In the genomic region with DNA sequence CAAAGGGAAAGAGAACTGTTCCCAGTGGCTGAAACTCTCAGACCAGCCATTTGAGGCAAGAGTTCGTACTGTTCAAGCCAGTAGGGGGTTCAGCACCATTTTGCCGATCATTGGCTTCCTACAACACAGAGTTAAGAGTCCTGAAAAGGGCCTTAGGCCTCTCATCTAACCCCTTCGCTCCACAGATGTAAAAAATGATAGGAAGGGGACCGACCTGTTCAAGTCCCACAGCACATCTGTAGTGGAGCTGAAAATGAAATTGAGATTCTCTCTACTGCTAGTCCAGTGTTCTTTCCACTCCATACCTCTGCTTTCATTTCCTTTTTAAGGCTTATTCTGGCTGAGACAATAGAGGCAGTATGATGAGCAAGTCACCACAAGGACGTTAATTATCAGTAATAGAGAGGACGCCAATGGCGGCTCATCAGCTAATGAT, we compare ENCODE assay signal across 10 cellular contexts. TPM values are rescaled to one million over a fixed set of nuclear protein-coding genes. Genes with fewer than 3 reads are reported as not detected.
DNase-seq lines count a peak whose midpoint lies in the region; ATAC-seq and TF ChIP-seq lines count a peak whose summit lies in the region.
"Had no signal": no experiment of that assay in that cellular context is flagged by ENCODE, and none has a peak within 500 bp of the region (broad histone marks: within the 10 kb centered on the region; RNA-seq: fewer than 3 reads in every experiment).

No MANE protein-coding gene starts in this region.

- 4 to 8% methylated on average over 7 of the region's 7 CpGs for WGBS in aorta, 2 donors

- intact Hi-C loops in Right ventricle myocardium inferior (cut with DNase I) = loop anchor here (5.0 kb wide), 2 partner anchors 54 to 99 kb away; no protein-coding TSS in a partner anchor
- intact Hi-C loops in cardiac septum (cut with DNase I) = loop anchor here (5.0 kb wide), 2 partner anchors 44 to 64 kb away; no protein-coding TSS in a partner anchor
- intact Hi-C loops in aorta (cut with DNase I) = loop anchor here in 1 of 2 donors (5.0 kb wide), 2 partner anchors 39 to 99 kb away; no protein-coding TSS in a partner anchor

- H3K27ac Mint-ChIP-seq in activated naive CD4-positive, alpha-beta T cell treated with anti-CD3 and anti-CD28 coated beads, Interleukin-2, amount 10 ng/mL, durations not matched to agents 7 days and 5 days = no peak overlapping the region
- no peak overlapping the region for H3K27ac Mint-ChIP-seq in stimulated activated naive B cell treated with anti-CD40 and anti-IgM and Interleukin-4, amounts not matched to agents 10 μg/mL and 1 μg/mL and 100 μg/mL, for 72 hours
- H3K27ac Mint-ChIP-seq: memory B cell had no signal

- H3K27me3 ChIP-seq in aorta (ENCODE audit: control insufficient read depth in 1 of 2, insufficient read depth in 2 of 2, low read length in 1 of 2) = no peaks in the 10 kb centered on the region

- H3K27me3 Mint-ChIP-seq in activated naive CD4-positive, alpha-beta T cell treated with anti-CD3 and anti-CD28 coated beads, Interleukin-2, amount 10 ng/mL, durations not matched to agents 7 days and 5 days = peaks cover 6% of the 10 kb centered on the region
- H3K27me3 Mint-ChIP-seq in stimulated activated naive B cell treated with anti-CD40 and anti-IgM and Interleukin-4, amounts not matched to agents 10 μg/mL and 1 μg/mL and 100 μg/mL, for 72 hours = peaks cover 11 to 21% of the 10 kb centered on the region in 2 donors

- DNase-seq in Right ventricle myocardium inferior (ENCODE audit: missing footprints) (no peak), cardiac septum (ENCODE audit: low spot score) (no peak), aorta (no peak), putamen (ENCODE audit: low spot score) (no peak)
- DNase-seq in activated naive CD4-positive, alpha-beta T cell treated with anti-CD3 and anti-CD28 coated beads, Interleukin-2, amount 10 ng/mL, durations not matched to agents 7 days and 5 days = no peak
- DNase-seq in stimulated activated naive B cell treated with anti-CD40 and anti-IgM and Interleukin-4, amounts not matched to agents 10 μg/mL and 1 μg/mL and 100 μg/mL, for 72 hours = no peak
- DNase-seq: ACHN had no signal

- peak; percentile 63 for ATAC-seq in Right ventricle myocardium inferior
- ATAC-seq in aorta (ENCODE audit: low FRiP score) = peak; percentile 55
- ATAC-seq in stimulated activated naive B cell treated with anti-CD40 and anti-IgM and Interleukin-4, amounts not matched to agents 10 μg/mL and 1 μg/mL and 100 μg/mL, for 72 hours (replicated peaks) = no peak

- no peaks in the 10 kb centered on the region for H3K9me3 Mint-ChIP-seq in activated naive CD4-positive, alpha-beta T cell treated with anti-CD3 and anti-CD28 coated beads, Interleukin-2, amount 10 ng/mL, durations not matched to agents 7 days and 5 days
- no peaks in the 10 kb centered on the region for H3K9me3 Mint-ChIP-seq in stimulated activated naive B cell treated with anti-CD40 and anti-IgM and Interleukin-4, amounts not matched to agents 10 μg/mL and 1 μg/mL and 100 μg/mL, for 72 hours
- H3K9me3 Mint-ChIP-seq: memory B cell had no signal

- peaks cover 12 to 17% of the 10 kb centered on the region in 2 donors for H3K4me1 ChIP-seq in aorta (ENCODE audit: control insufficient read depth in 1 of 2, insufficient read depth in 2 of 2, low read length in 2 of 2)

- no peak overlapping the region for H3K4me3 Mint-ChIP-seq in activated naive CD4-positive, alpha-beta T cell treated with anti-CD3 and anti-CD28 coated beads, Interleukin-2, amount 10 ng/mL, durations not matched to agents 7 days and 5 days
- no peak overlapping the region for H3K4me3 Mint-ChIP-seq in stimulated activated naive B cell treated with anti-CD40 and anti-IgM and Interleukin-4, amounts not matched to agents 10 μg/mL and 1 μg/mL and 100 μg/mL, for 72 hours
- H3K4me3 Mint-ChIP-seq: memory B cell had no signal

- H3K4me1 Mint-ChIP-seq in activated naive CD4-positive, alpha-beta T cell treated with anti-CD3 and anti-CD28 coated beads, Interleukin-2, amount 10 ng/mL, durations not matched to agents 7 days and 5 days = no peaks in the 10 kb centered on the region
- H3K4me1 Mint-ChIP-seq in stimulated activated naive B cell treated with anti-CD40 and anti-IgM and Interleukin-4, amounts not matched to agents 10 μg/mL and 1 μg/mL and 100 μg/mL, for 72 hours = peaks cover 0 to 2% of the 10 kb centered on the region in 2 donors
- H3K4me1 Mint-ChIP-seq: memory B cell had no signal

- CTCF ChIA-PET in activated naive CD4-positive, alpha-beta T cell treated with anti-CD3 and anti-CD28 coated beads, Interleukin-2, amount 10 ng/mL, durations not matched to agents 7 days and 5 days (lab: Charles Lee) = interaction anchor here (0.9 to 1.2 kb wide), 2 partner anchors 22 to 26 kb away, joined by 3 to 4 read pairs; no protein-coding TSS in a partner anchor

- peak overlapping the region; percentile 22 to 95 for H3K27ac ChIP-seq in aorta (ENCODE audit: low read depth in 1 of 2, low read length in 2 of 2)

- H3K36me3 ChIP-seq in aorta (ENCODE audit: control insufficient read depth in 1 of 2, insufficient read depth in 2 of 2, low read length in 1 of 2) = no peaks in the 10 kb centered on the region

- H3K36me3 Mint-ChIP-seq in activated naive CD4-positive, alpha-beta T cell treated with anti-CD3 and anti-CD28 coated beads, Interleukin-2, amount 10 ng/mL, durations not matched to agents 7 days and 5 days = no peaks in the 10 kb centered on the region
- H3K36me3 Mint-ChIP-seq in stimulated activated naive B cell treated with anti-CD40 and anti-IgM and Interleukin-4, amounts not matched to agents 10 μg/mL and 1 μg/mL and 100 μg/mL, for 72 hours = no peaks in the 10 kb centered on the region
- H3K36me3 Mint-ChIP-seq: memory B cell had no signal

- H3K4me3 ChIP-seq in iPS-18c (ENCODE audit: insufficient read depth, low read depth, low read length) (peak overlapping the region; percentile 15; the same call in 1 of the 2 replicates), aorta (ENCODE audit: low read length in 2 of 2) (peak overlapping the region; percentile 66 to 99)

- H3K9me3 ChIP-seq in iPS-18c (ENCODE audit: control insufficient read depth, insufficient read depth, low read length) = no peaks in the 10 kb centered on the region
- H3K9me3 ChIP-seq in aorta (ENCODE audit: control insufficient read depth, low read length) = no peaks in the 10 kb centered on the region

TF ChIP-seq in PFSK-1, 5 proteins besides CTCF, POLR2A, EP300 and RAD21:
- TF ChIP-seq POLR2AphosphoS5 (IDR thresholded peaks at IDR 0.05; ENCODE audit: low read depth, low read length) (0 out of 2 replicates have a peak, but pooled peaks have one; percentile 17), SIN3A (IDR thresholded peaks at IDR 0.05; ENCODE audit: borderline replicate concordance, insufficient read depth, low read length) (no peak), REST (IDR thresholded peaks at IDR 0.05; ENCODE audit: insufficient read depth in 1 of 2, low read depth in 2 of 2, low read length in 2 of 2) (no peak)

RNA-seq across cellular contexts. Expression of gene DDR2, which starts 1.1 kb away (rescaled TPM):
- total RNA-seq in Right ventricle myocardium inferior (34.4 TPM), cardiac septum (20.0 TPM), aorta (100 to 1,000 TPM; 124 to 146 TPM)
- 88.3 TPM for polyA plus RNA-seq in PFSK-1 (2012; ENCODE audit: insufficient read length, low read depth)
- 10 to 100 TPM; 24.8 to 28.5 TPM for polyA plus RNA-seq in aorta

Comparison
In these comparisons a context has a peak if more than half of its experiments do, and no peak if none do; other contexts are left out.
1. ATAC-seq: peak in Right ventricle myocardium inferior (single experiment) and aorta (single experiment); none in stimulated activated naive B cell treated with anti-CD40 and anti-IgM and Interleukin-4, amounts not matched to agents 10 μg/mL and 1 μg/mL and 100 μg/mL, for 72 hours (0 of 2).